Comparison of ENCODE assay signal across 8 cellular contexts in the genomic region with DNA sequence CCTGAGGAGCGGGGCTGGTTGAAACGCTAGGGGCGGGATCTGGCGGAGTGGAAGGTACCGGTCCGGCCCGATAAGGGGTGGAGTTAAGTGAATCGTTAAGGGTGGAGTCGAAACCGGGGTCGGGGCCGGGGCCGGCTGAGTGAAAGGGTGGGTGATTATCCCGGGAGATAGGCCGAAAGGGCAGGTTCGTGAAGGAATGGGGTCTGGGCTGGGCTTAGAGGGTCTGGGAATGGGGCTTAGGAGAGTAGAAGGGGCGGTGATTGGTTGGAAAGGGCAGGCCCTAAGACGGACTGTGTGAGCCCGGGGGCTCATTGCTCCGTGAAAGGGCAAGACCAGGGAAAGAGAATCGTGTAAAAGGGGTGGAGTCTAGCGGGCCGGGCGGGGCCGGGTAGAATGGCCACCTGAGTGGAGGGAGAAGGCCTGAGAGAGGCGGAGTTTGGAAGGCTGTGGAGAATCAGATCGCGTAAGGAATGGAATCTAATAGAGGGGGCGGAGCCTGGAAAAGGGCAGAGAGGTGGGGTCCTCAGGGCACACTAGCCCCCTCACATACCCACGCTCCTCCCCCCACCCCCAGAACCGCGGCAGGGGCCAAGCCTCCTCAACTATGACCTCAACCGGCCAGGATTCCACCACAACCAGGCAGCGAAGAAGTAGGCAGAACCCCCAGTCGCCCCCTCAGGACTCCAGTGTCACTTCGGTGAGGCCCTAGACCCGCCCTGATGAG. TPM values are rescaled to one million over a fixed set of nuclear protein-coding genes. Genes with fewer than 3 reads are reported as not detected.
DNase-seq lines count a peak whose midpoint lies in the region; ATAC-seq and TF ChIP-seq lines count a peak whose summit lies in the region.

No MANE protein-coding gene starts in this region.

- intact Hi-C loops in OCI-LY7 (cut with micrococcal nuclease; ENCODE audit: unreplicated experiment): loop anchor here (5.0 to 10.0 kb wide), 2 partner anchors 65 to 93 kb away; a partner anchor contains a TSS
- intact Hi-C loops in testis (cut with DNase I; ENCODE audit: low total_unique reads): no loop called here

- H3K9ac ChIP-seq in neural cell (ENCODE audit: low read length): peak overlapping the region; percentile 92

- no peaks in the 10 kb centered on the region for H3K9me3 ChIP-seq in DOHH2 (ENCODE audit: control insufficient read depth, insufficient read depth, low read length)
- H3K9me3 ChIP-seq in OCI-LY7 (ENCODE audit: low read length): no peaks in the 10 kb centered on the region
- no peaks in the 10 kb centered on the region for H3K9me3 ChIP-seq in neural cell (ENCODE audit: low read length)
- H3K9me3 ChIP-seq in testis: no peaks in the 10 kb centered on the region

- no TSS peak for BruUV-seq in OCI-LY7 (replicated peaks; lab: Mats Ljungman, UMichigan)

- TF ChIP-seq POLR2A in testis (IDR thresholded peaks at IDR 0.05): no peak

- peak; percentile 44 for ATAC-seq in GM21529 (IDR thresholded peaks at IDR 0.05; ENCODE audit: unreplicated experiment)

- H3K79me2 ChIP-seq in DOHH2 (ENCODE audit: control insufficient read depth, low read length): peaks cover 3% of the 10 kb centered on the region; the same call in 1 of the 2 replicates
- peaks cover 8% of the 10 kb centered on the region; the same call in 1 of the 2 replicates for H3K79me2 ChIP-seq in OCI-LY7 (ENCODE audit: insufficient read depth, low read depth, low read length)
- H3K79me2 ChIP-seq in neural cell (replicated peaks; ENCODE audit: insufficient read depth, low read length): no peaks in the 10 kb centered on the region

- H3K4me1 ChIP-seq in DOHH2 (ENCODE audit: control insufficient read depth, low read length) (peaks cover 14% of the 10 kb centered on the region), OCI-LY7 (ENCODE audit: insufficient read depth, low read length, poor library complexity, severe bottlenecking) (peaks cover 18% of the 10 kb centered on the region), testis (no peaks in the 10 kb centered on the region)

- H3K4me2 ChIP-seq in DOHH2 (ENCODE audit: low read length) (peak overlapping the region; percentile 66), OCI-LY7 (ENCODE audit: low read length) (peak overlapping the region; percentile 97), neural cell (ENCODE audit: low read length) (peak overlapping the region; percentile 25)

- H3K4me3 ChIP-seq in DOHH2 (ENCODE audit: low read length) (peak overlapping the region; percentile 76), OCI-LY7 (ENCODE audit: low read depth, low read length, poor library complexity, severe bottlenecking) (peak overlapping the region; percentile 77), fibroblast of pulmonary artery (replicated peaks; ENCODE audit: low read depth, low read length) (peak overlapping the region; percentile 72), neural cell (ENCODE audit: low read length) (peak overlapping the region; percentile 77), testis (peak overlapping the region; percentile 66 to 76)

- WGBS in testis, 2 donors: 1 to 3% methylated on average over 17 to 36 of the region's 37 CpGs

- CTCF ChIA-PET in OCI-LY7 (lab: Charles Lee; ENCODE audit: unreplicated experiment): interaction anchor here (0.5 to 1.0 kb wide), 3 partner anchors 10 to 241 kb away, joined by 3 read pairs; a partner anchor contains a TSS

- POLR2A ChIA-PET in OCI-LY7 (lab: Charles Lee): interaction anchor here (0.7 to 1.5 kb wide), 3 partner anchors 26 to 154 kb away, joined by 3 to 4 read pairs (median 3); no protein-coding TSS in a partner anchor

- H3K36me3 ChIP-seq in DOHH2 (ENCODE audit: control insufficient read depth, low read length) (peaks cover 7% of the 10 kb centered on the region; the same call in 1 of the 2 replicates), OCI-LY7 (ENCODE audit: insufficient read depth, low read length) (peaks cover 14% of the 10 kb centered on the region), neural cell (ENCODE audit: insufficient read depth, low read length) (no peaks in the 10 kb centered on the region), testis (ENCODE audit: low read depth, missing control alignments) (no peaks in the 10 kb centered on the region)

- H3K9me2 ChIP-seq in DOHH2 (replicated peaks; ENCODE audit: control insufficient read depth, low read length) (no peaks in the 10 kb centered on the region), OCI-LY7 (ENCODE audit: insufficient read depth, low read length) (no peaks in the 10 kb centered on the region), neural cell (ENCODE audit: insufficient read depth, low read length) (no peaks in the 10 kb centered on the region)

- DNase-seq in HuH-7.5 (ENCODE audit: low spot score) (peak; percentile 71), OCI-LY7 (ENCODE audit: low spot score) (peak; percentile 80), fibroblast of pulmonary artery (ENCODE audit: low read depth) (peak; percentile 81), testis (peak; percentile 87)
- peak; percentile 6 to 36 for DNase-seq in activated T-helper 1 cell treated with anti-CD3 and anti-CD28 coated beads, Interleukin-2, amount 50 U/mL, for 16 hours (ENCODE audit: low read depth in 1 of 2, low spot score in 1 of 2)

- TF ChIP-seq EP300 in neural cell (conservative IDR thresholded peaks at IDR 0.05; ENCODE audit: poor library complexity, severe bottlenecking): no peak

- H3F3A ChIP-seq in DOHH2 (ENCODE audit: control insufficient read depth, insufficient read depth) (no peaks in the 10 kb centered on the region), neural cell (ENCODE audit: insufficient read depth, low read length, poor library complexity, severe bottlenecking) (no peaks in the 10 kb centered on the region)

- no peaks in the 10 kb centered on the region for H3K27me3 ChIP-seq in DOHH2 (ENCODE audit: control insufficient read depth, low read length)
- H3K27me3 ChIP-seq in neural cell (ENCODE audit: insufficient read depth, low read depth, low read length): no peaks in the 10 kb centered on the region
- no peaks in the 10 kb centered on the region for H3K27me3 ChIP-seq in testis

- peak overlapping the region; percentile 82 for H3K27ac ChIP-seq in DOHH2 (ENCODE audit: low read depth, low read length)
- H3K27ac ChIP-seq in OCI-LY7 (ENCODE audit: low read depth, low read length, poor library complexity, severe bottlenecking): peak overlapping the region; percentile 86
- peak overlapping the region; percentile 91 for H3K27ac ChIP-seq in neural cell (ENCODE audit: low read length)
- peak overlapping the region; percentile 92 to 96 for H3K27ac ChIP-seq in testis

- H2AFZ ChIP-seq in OCI-LY7 (ENCODE audit: low read length) (peak overlapping the region; percentile 64; the same call in 1 of the 2 replicates), neural cell (ENCODE audit: low read depth, low read length) (peak overlapping the region; percentile 51)

- TF ChIP-seq RAD21 in neural cell (conservative IDR thresholded peaks at IDR 0.05): peak; percentile 32

- no peak for TF ChIP-seq CTCF in DOHH2 (IDR thresholded peaks at IDR 0.05; ENCODE audit: low read depth, low read length, poor library complexity, severe bottlenecking)
- TF ChIP-seq CTCF in OCI-LY7 (conservative IDR thresholded peaks at IDR 0.05; ENCODE audit: low read length): no peak
- no peak for TF ChIP-seq CTCF in fibroblast of pulmonary artery (IDR thresholded peaks at IDR 0.05; ENCODE audit: low read length, missing control alignments)
- no peak for TF ChIP-seq CTCF in neural cell (IDR thresholded peaks at IDR 0.05; ENCODE audit: poor library complexity, severe bottlenecking)
- TF ChIP-seq CTCF in testis (IDR thresholded peaks at IDR 0.05): no peak

- H4K20me1 ChIP-seq in DOHH2 (ENCODE audit: control insufficient read depth, insufficient read depth, low read depth, low read length) (no peaks in the 10 kb centered on the region), OCI-LY7 (ENCODE audit: insufficient read depth, low read length) (no peaks in the 10 kb centered on the region), neural cell (ENCODE audit: insufficient read depth) (no peaks in the 10 kb centered on the region)

TF ChIP-seq in neural cell, 6 proteins besides CTCF, POLR2A, EP300 and RAD21 (continues in another document):
- TF ChIP-seq SMC3 (conservative IDR thresholded peaks at IDR 0.05; ENCODE audit: poor library complexity): peak; percentile 39
- peak; percentile 72 for TF ChIP-seq POLR2AphosphoS5 (IDR thresholded peaks at IDR 0.05)

RNA-seq across cellular contexts. Expression of a gene that starts 0.4 kb away (rescaled TPM):
- 62.0 and 73.6 TPM in 2 replicates for total RNA-seq in OCI-LY7 (2014; rRNA removed; shearing (Covaris generic))
- 108 and 121 TPM in 2 replicates for total RNA-seq in OCI-LY7 (2022)
- polyA plus RNA-seq in neural cell: 161 and 166 TPM in 2 replicates
- polyA minus RNA-seq in neural cell: 132 and 136 TPM in 2 replicates
- total RNA-seq in testis: 100 to 1,000 TPM; 223 to 269 TPM
- polyA plus RNA-seq in testis (ENCODE audit: insufficient read depth, low read depth, low replicate concordance): 147 TPM

RNA-seq across cellular contexts. Expression of a gene that starts 15.9 kb away (rescaled TPM):
- not detected in 2 replicates for total RNA-seq in OCI-LY7 (2014; rRNA removed; shearing (Covaris generic))
- total RNA-seq in OCI-LY7 (2022): not detected in 2 replicates
- polyA plus RNA-seq in neural cell: not detected in 2 replicates
- not detected in 2 replicates for polyA minus RNA-seq in neural cell
- total RNA-seq in testis: under 1 TPM in 1 of 2 donors, not detected in 1; 0.24 TPM
- polyA plus RNA-seq in testis (ENCODE audit: insufficient read depth, low read depth, low replicate concordance): 1.3 TPM

RNA-seq across cellular contexts. Expression of a gene that starts 24.1 kb away (rescaled TPM):
- 0.26 and 0.60 TPM in 2 replicates for total RNA-seq in OCI-LY7 (2014; rRNA removed; shearing (Covaris generic))
- total RNA-seq in OCI-LY7 (2022): 0.30 TPM in 1 of 2 replicates, not detected in the other
- polyA plus RNA-seq in neural cell: 3.2 and 3.6 TPM in 2 replicates
- not detected in 2 replicates for polyA minus RNA-seq in neural cell
- total RNA-seq in testis: 1 to 10 TPM; 1.4 to 2.0 TPM
- 0.76 TPM for polyA plus RNA-seq in testis (ENCODE audit: insufficient read depth, low read depth, low replicate concordance)

RNA-seq across cellular contexts. Expression of a gene that starts 33.2 kb away (rescaled TPM):
- not detected in 2 replicates for total RNA-seq in OCI-LY7 (2014; rRNA removed; shearing (Covaris generic))
- total RNA-seq in OCI-LY7 (2022) (not detected in 2 replicates), testis (10 to 100 TPM; 62.5 to 82.8 TPM)
- polyA plus RNA-seq in neural cell (232 and 243 TPM in 2 replicates), testis (ENCODE audit: insufficient read depth, low read depth, low replicate concordance) (8.6 TPM)
- polyA minus RNA-seq in neural cell: 145 and 156 TPM in 2 replicates

RNA-seq across cellular contexts. Expression of a gene that starts 40.7 kb away (rescaled TPM):
- total RNA-seq in OCI-LY7 (2014; rRNA removed; shearing (Covaris generic)): not detected in 2 replicates
- total RNA-seq in OCI-LY7 (2022) (not detected in 2 replicates), testis (not detected)
- polyA plus RNA-seq in neural cell (not detected in 2 replicates), testis (ENCODE audit: insufficient read depth, low read depth, low replicate concordance) (0.83 TPM)
- polyA minus RNA-seq in neural cell: not detected in 2 replicates

Comparison
In these comparisons a context has a peak if more than half of its experiments do, and no peak if none do; other contexts are left out.
1. Peak in every context shown above with its lines: DNase-seq, ATAC-seq, H3K4me3 ChIP-seq and H3K27ac ChIP-seq.
2. H3K4me2 ChIP-seq: peak in every context shown above with its lines; median percentile 97 in OCI-LY7; 66 in DOHH2; 25 in neural cell.
3. DNase-seq: peak in every context shown above with its lines; median percentile 87 in testis; 81 in fibroblast of pulmonary artery; 80 in OCI-LY7; 71 in HuH-7.5; 21 in activated T-helper 1 cell treated with anti-CD3 and anti-CD28 coated beads, Interleukin-2, amount 50 U/mL, for 16 hours.